Comparison of ENCODE assay signal across 9 cellular contexts in the genomic region with DNA sequence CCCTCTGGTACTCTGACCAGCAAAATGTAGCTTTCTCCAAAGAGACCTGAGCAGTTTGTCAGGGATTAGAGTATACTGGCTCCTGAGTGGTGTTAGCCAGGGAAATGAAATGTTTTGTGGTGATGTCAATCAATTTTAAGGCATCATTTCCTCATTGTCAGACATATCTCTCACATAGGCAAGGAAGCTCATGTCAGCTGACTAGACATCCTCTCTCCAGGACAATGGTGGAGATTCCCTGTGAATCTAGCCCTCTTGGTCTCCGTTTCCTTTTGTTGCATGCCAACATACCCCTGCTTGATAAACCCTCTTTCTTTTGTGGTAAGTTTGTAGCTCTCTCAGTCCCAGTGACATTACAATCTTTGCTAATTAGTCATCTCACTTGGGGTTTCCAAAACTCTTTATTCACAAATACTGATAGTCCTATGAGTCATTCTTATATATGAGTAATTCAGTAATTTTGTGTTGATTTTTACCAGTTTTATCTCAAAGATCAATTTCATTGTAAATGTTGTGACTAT.
DNase-seq lines count a peak whose midpoint lies in the region; ATAC-seq and TF ChIP-seq lines count a peak whose summit lies in the region.
"Had no signal": no experiment of that assay in that cellular context is flagged by ENCODE, and none has a peak within 500 bp of the region (broad histone marks: within the 10 kb centered on the region; RNA-seq: fewer than 3 reads in every experiment).

No MANE protein-coding gene starts in this region.

- peaks cover 0 to 3% of the 10 kb centered on the region in 2 donors for H3K9me3 Mint-ChIP-seq in activated T-cell treated with anti-CD3 and anti-CD28 coated beads, Interleukin-2, amount 50 U/mL, for 72 hours
- H3K9me3 Mint-ChIP-seq in neural progenitor cell, result no peaks in the 10 kb centered on the region
- peaks cover 0 to 7% (median 0%) of the 10 kb centered on the region in 5 donors for H3K9me3 Mint-ChIP-seq in CD8-positive, alpha-beta memory T cell
- H3K9me3 Mint-ChIP-seq: central memory CD8-positive, alpha-beta T cell had no signal

- in situ Hi-C loops in transverse colon (cut with MboI; ENCODE audit: low pct_ligation_motif_present in 1 of 4, low pct_unique_long_range_greater_than_20kb in 1 of 4, low sequenced_read_pairs in 3 of 4), result no loop called here

- H3K9me3 ChIP-seq in neural progenitor cell (ENCODE audit: low read depth) (no peaks in the 10 kb centered on the region), transverse colon (no peaks in the 10 kb centered on the region)
- H3K9me3 ChIP-seq in CD8-positive, alpha-beta memory T cell (ENCODE audit: low read length), result no peaks in the 10 kb centered on the region

- TF ChIP-seq POLR2A in transverse colon (IDR thresholded peaks at IDR 0.05), result no peak

- H3F3A ChIP-seq in neural progenitor cell (ENCODE audit: low read depth), result no peaks in the 10 kb centered on the region

- H3K27me3 ChIP-seq in neural progenitor cell (no peaks in the 10 kb centered on the region), transverse colon (no peaks in the 10 kb centered on the region)
- no peaks in the 10 kb centered on the region for H3K27me3 ChIP-seq in CD8-positive, alpha-beta memory T cell (ENCODE audit: insufficient read depth, low read length, poor library complexity, severe bottlenecking)

- peaks cover 2 to 5% of the 10 kb centered on the region in 2 donors for H3K36me3 Mint-ChIP-seq in activated T-cell treated with anti-CD3 and anti-CD28 coated beads, Interleukin-2, amount 50 U/mL, for 72 hours (ENCODE audit: insufficient read depth in 2 of 2)
- H3K36me3 Mint-ChIP-seq in neural progenitor cell, result no peaks in the 10 kb centered on the region
- no peaks in the 10 kb centered on the region for H3K36me3 Mint-ChIP-seq in CD8-positive, alpha-beta memory T cell

- H3K27ac Mint-ChIP-seq in activated T-cell treated with anti-CD3 and anti-CD28 coated beads, Interleukin-2, amount 50 U/mL, for 72 hours, result peak overlapping the region; percentile 26
- no peak overlapping the region for H3K27ac Mint-ChIP-seq in neural progenitor cell
- H3K27ac Mint-ChIP-seq in CD8-positive, alpha-beta memory T cell, result no peak overlapping the region

- no peak overlapping the region for H3K4me3 ChIP-seq in neural progenitor cell
- H3K4me3 ChIP-seq in transverse colon, result no peak overlapping the region
- H3K4me3 ChIP-seq in CD8-positive, alpha-beta memory T cell (ENCODE audit: low read length), result no peak overlapping the region

- TF ChIP-seq EP300 in transverse colon (IDR thresholded peaks at IDR 0.05; ENCODE audit: low read depth), result no peak

- peak overlapping the region; percentile 20 for H2AFZ ChIP-seq in neural progenitor cell (replicated peaks)

- no peaks in the 10 kb centered on the region for H3K79me2 ChIP-seq in neural progenitor cell (ENCODE audit: low read depth)

- WGBS in transverse colon (ENCODE audit: low coverage in 1 of 2), 2 donors, result 43 to 55% methylated on average over 1 of the region's 1 CpG

- peaks cover 12% of the 10 kb centered on the region for H3K27me3 Mint-ChIP-seq in activated T-cell treated with anti-CD3 and anti-CD28 coated beads, Interleukin-2, amount 50 U/mL, for 72 hours (ENCODE audit: low read depth)
- no peaks in the 10 kb centered on the region for H3K27me3 Mint-ChIP-seq in neural progenitor cell (ENCODE audit: insufficient read depth, low read depth)
- H3K27me3 Mint-ChIP-seq in CD8-positive, alpha-beta memory T cell, result peaks cover 2 to 5% of the 10 kb centered on the region in 2 donors

- no peak overlapping the region for H3K4me2 ChIP-seq in neural progenitor cell

- H3K4me3 Mint-ChIP-seq in activated T-cell treated with anti-CD3 and anti-CD28 coated beads, Interleukin-2, amount 50 U/mL, for 72 hours, result peak overlapping the region; percentile 47 to 61
- no peak overlapping the region for H3K4me3 Mint-ChIP-seq in neural progenitor cell
- H3K4me3 Mint-ChIP-seq in CD8-positive, alpha-beta memory T cell, result no peak overlapping the region
- H3K4me3 Mint-ChIP-seq: central memory CD8-positive, alpha-beta T cell had no signal

- H3K9ac ChIP-seq in neural progenitor cell, result no peak overlapping the region

- peaks cover 52% of the 10 kb centered on the region for H3K4me1 Mint-ChIP-seq in activated T-cell treated with anti-CD3 and anti-CD28 coated beads, Interleukin-2, amount 50 U/mL, for 72 hours (ENCODE audit: low read depth)
- H3K4me1 Mint-ChIP-seq in neural progenitor cell, result peaks cover 8% of the 10 kb centered on the region
- no peaks in the 10 kb centered on the region for H3K4me1 Mint-ChIP-seq in CD8-positive, alpha-beta memory T cell
- H3K4me1 Mint-ChIP-seq: central memory CD8-positive, alpha-beta T cell had no signal

- H3K27ac ChIP-seq in neural progenitor cell (no peak overlapping the region), transverse colon (no peak overlapping the region)
- no peak overlapping the region for H3K27ac ChIP-seq in CD8-positive, alpha-beta memory T cell (ENCODE audit: low read depth, low read length)

- TF ChIP-seq CTCF in neural progenitor cell (IDR thresholded peaks at IDR 0.05) (no peak), transverse colon (IDR thresholded peaks at IDR 0.05) (no peak)

- H3K4me1 ChIP-seq in neural progenitor cell (peaks cover 6% of the 10 kb centered on the region), transverse colon (no peaks in the 10 kb centered on the region)
- H3K4me1 ChIP-seq in CD8-positive, alpha-beta memory T cell (ENCODE audit: insufficient read depth, low read length), result no peaks in the 10 kb centered on the region

- H4K20me1 ChIP-seq in neural progenitor cell (ENCODE audit: low read depth), result no peaks in the 10 kb centered on the region

- intact Hi-C loops in transverse colon (cut with DNase I; ENCODE audit: low total_unique reads), result no loop called here

- CTCF ChIA-PET in CD8-positive, alpha-beta memory T cell (lab: Charles Lee), result no interaction called here

- DNase-seq in A172 (ENCODE audit: low spot score), result peak; percentile 96
- peak; percentile 24 to 43 for DNase-seq in activated T-cell treated with anti-CD3 and anti-CD28 coated beads, Interleukin-2, amount 50 U/mL, for 72 hours
- peak; percentile 15 for DNase-seq in neural progenitor cell (ENCODE audit: low spot score)
- no peak for DNase-seq in transverse colon
- DNase-seq in activated effector memory CD4-positive, alpha-beta T cell treated with Interleukin-2 at 50 U/mL for 16 hours, result no peak
- DNase-seq in CD8-positive, alpha-beta memory T cell, result no peak

- peak; percentile 72 for ATAC-seq in GM19023 (IDR thresholded peaks at IDR 0.05; ENCODE audit: unreplicated experiment)
- ATAC-seq in HG03103 (IDR thresholded peaks at IDR 0.05; ENCODE audit: low read depth, unreplicated experiment), result peak; percentile 65
- peak; percentile 96 to 98 for ATAC-seq in activated T-cell treated with anti-CD3 and anti-CD28 coated beads, Interleukin-2, amount 50 U/mL, for 72 hours (replicated peaks in 1 of 2)

- POLR2A ChIA-PET in CD8-positive, alpha-beta memory T cell (lab: Charles Lee), result no interaction called here

- H3K36me3 ChIP-seq in neural progenitor cell (no peaks in the 10 kb centered on the region), transverse colon (no peaks in the 10 kb centered on the region)
- no peaks in the 10 kb centered on the region for H3K36me3 ChIP-seq in CD8-positive, alpha-beta memory T cell (ENCODE audit: insufficient read depth, low read length)

Comparison
In these comparisons a context has a peak if more than half of its experiments do, and no peak if none do; other contexts are left out.
1. DNase-seq: peak in A172 (single experiment), activated T-cell treated with anti-CD3 and anti-CD28 coated beads, Interleukin-2, amount 50 U/mL, for 72 hours (2 of 2) and neural progenitor cell (single experiment); none in transverse colon (single experiment), activated effector memory CD4-positive, alpha-beta T cell treated with Interleukin-2 at 50 U/mL for 16 hours (single experiment) and CD8-positive, alpha-beta memory T cell (0 of 5).
2. H3K4me3 Mint-ChIP-seq: peak in activated T-cell treated with anti-CD3 and anti-CD28 coated beads, Interleukin-2, amount 50 U/mL, for 72 hours (2 of 2); none in neural progenitor cell (single experiment) and CD8-positive, alpha-beta memory T cell (0 of 7).
3. Peak in every context shown above with its lines, with median percentiles within 50 percentile points of each other: ATAC-seq.